In the genomic region with DNA sequence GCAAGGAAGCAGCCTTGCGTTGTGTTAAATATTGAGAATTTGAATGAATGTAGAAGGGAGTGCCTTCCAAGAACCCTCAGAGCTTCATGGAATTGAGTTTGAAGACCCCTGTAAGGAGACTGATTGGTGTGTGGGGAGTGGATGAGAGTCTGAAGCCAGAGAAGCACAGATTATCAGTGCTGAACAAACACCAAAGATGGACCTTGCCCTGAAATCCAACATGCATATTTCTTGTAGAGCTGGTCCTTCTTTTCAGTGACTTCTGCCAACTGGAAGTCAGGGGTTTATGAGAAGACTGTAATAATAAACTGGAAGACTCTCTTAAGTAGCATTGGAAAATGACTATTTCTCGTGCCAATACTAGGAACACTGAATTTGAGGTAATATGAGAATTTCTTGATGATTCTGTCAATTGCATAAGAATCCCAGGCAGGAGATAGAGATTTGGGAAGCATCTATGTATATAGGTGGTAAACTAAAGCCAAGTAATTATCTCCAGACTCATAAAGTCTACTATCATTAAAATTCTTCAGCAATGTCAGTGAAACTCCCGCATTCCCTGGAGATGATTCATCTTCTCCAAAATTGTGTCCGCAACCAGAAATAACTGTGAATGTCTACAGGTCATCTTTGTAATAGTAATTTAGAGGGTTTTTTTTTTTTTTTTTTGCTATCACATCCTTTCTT, we compare ENCODE assay signal across 25 cellular contexts.
"Had no signal": no experiment of that assay in that cellular context is flagged by ENCODE, and none has a peak within 500 bp of the region (broad histone marks: within the 10 kb centered on the region; RNA-seq: fewer than 3 reads in every experiment).

No MANE protein-coding gene starts in this region.

- H3K9me3 ChIP-seq: adrenal gland, SJCRH30, SK-N-SH had no signal

- DNase-seq: activated CD4-positive, alpha-beta T cell treated with anti-CD3 and anti-CD28 coated beads for 4 hours; activated CD8-positive, alpha-beta memory T cell treated with anti-CD3 and anti-CD28 coated beads, Interleukin-2, amount 50 U/mL, for 4 hours; activated CD8-positive, alpha-beta T cell treated with anti-CD3 and anti-CD28 coated beads for 36 hours; activated naive CD4-positive, alpha-beta T cell treated with anti-CD3 and anti-CD28 coated beads, Interleukin-2, amount 50 U/mL, for 16 hours; activated naive CD8-positive, alpha-beta T cell treated with anti-CD3 and anti-CD28 coated beads, Interleukin-2, amount 10 ng/mL, durations not matched to agents 7 days and 5 days; activated T-cell treated with anti-CD3 and anti-CD28 coated beads, Interleukin-2, amount 50 U/mL, for 72 hours; adrenal gland; anterior cingulate cortex; NCI-H1092; NCI-H1417; NCI-H1930; NCI-H345; NCI-H510A; NCI-H526 treated with DMSO at 0.1 percent for 48 hours; NCI-H82; OCI-M1; Right ventricle myocardium superior; SJCRH30; SK-N-SH had no signal

- ATAC-seq: activated CD4-positive, CD25-positive, alpha-beta regulatory T cell treated with anti-CD3 and anti-CD28 coated beads, Interleukin-2, amount 50 U/mL, for 24 hours; activated CD8-positive, alpha-beta T cell treated with anti-CD3 and anti-CD28 coated beads for 36 hours; activated T-cell treated with anti-CD3 and anti-CD28 coated beads, Interleukin-2, amount 50 U/mL, for 72 hours; Panc1 had no signal

- H3K4me1 Mint-ChIP-seq: activated naive CD8-positive, alpha-beta T cell treated with anti-CD3 and anti-CD28 coated beads, Interleukin-2, amount 10 ng/mL, durations not matched to agents 7 days and 5 days had no signal

- H3K27ac Mint-ChIP-seq: activated CD8-positive, alpha-beta T cell treated with anti-CD3 and anti-CD28 coated beads for 36 hours; activated naive CD8-positive, alpha-beta T cell treated with anti-CD3 and anti-CD28 coated beads, Interleukin-2, amount 10 ng/mL, durations not matched to agents 7 days and 5 days; activated T-cell treated with anti-CD3 and anti-CD28 coated beads, Interleukin-2, amount 50 U/mL, for 72 hours; activated T-helper 2 cell treated with anti-CD3 and anti-CD28 coated beads, Interferon-gamma antibody, Interleukin-2, Interleukin-4, amounts not matched to agents 10 μg/mL and 5 μg/mL and 100 μg/mL, durations not matched to agents 14 hours and 24 hours and 36 hours; T-helper 2 cell treated with Interferon-gamma antibody and Interleukin-4, amounts not matched to agents 5 μg/mL and 100 μg/mL, for 36 hours had no signal

- H3K27me3 ChIP-seq: adrenal gland, SJCRH30 had no signal

- H3K4me3 Mint-ChIP-seq: activated CD8-positive, alpha-beta T cell treated with anti-CD3 and anti-CD28 coated beads for 36 hours; activated naive CD8-positive, alpha-beta T cell treated with anti-CD3 and anti-CD28 coated beads, Interleukin-2, amount 10 ng/mL, durations not matched to agents 7 days and 5 days; activated T-cell treated with anti-CD3 and anti-CD28 coated beads, Interleukin-2, amount 50 U/mL, for 72 hours; T-helper 2 cell treated with Interferon-gamma antibody and Interleukin-4, amounts not matched to agents 5 μg/mL and 100 μg/mL, for 36 hours had no signal

- H3K36me3 ChIP-seq: adrenal gland, SJCRH30 had no signal

- H3K4me3 ChIP-seq: adrenal gland, SJCRH30 had no signal

- H3K9me3 Mint-ChIP-seq: activated CD8-positive, alpha-beta T cell treated with anti-CD3 and anti-CD28 coated beads for 36 hours; activated naive CD8-positive, alpha-beta T cell treated with anti-CD3 and anti-CD28 coated beads, Interleukin-2, amount 10 ng/mL, durations not matched to agents 7 days and 5 days; activated T-cell treated with anti-CD3 and anti-CD28 coated beads, Interleukin-2, amount 50 U/mL, for 72 hours; activated T-helper 2 cell treated with anti-CD3 and anti-CD28 coated beads, Interferon-gamma antibody, Interleukin-2, Interleukin-4, amounts not matched to agents 10 μg/mL and 5 μg/mL and 100 μg/mL, durations not matched to agents 14 hours and 24 hours and 36 hours; T-helper 2 cell treated with Interferon-gamma antibody and Interleukin-4, amounts not matched to agents 5 μg/mL and 100 μg/mL, for 36 hours had no signal

- H3K27ac ChIP-seq: adrenal gland, KMS-11, RWPE1, SJCRH30 had no signal

- H3K4me1 ChIP-seq: adrenal gland, SJCRH30 had no signal

- H3K27me3 Mint-ChIP-seq: activated CD8-positive, alpha-beta T cell treated with anti-CD3 and anti-CD28 coated beads for 36 hours had no signal

- H3K36me3 Mint-ChIP-seq: activated naive CD8-positive, alpha-beta T cell treated with anti-CD3 and anti-CD28 coated beads, Interleukin-2, amount 10 ng/mL, durations not matched to agents 7 days and 5 days had no signal
